ENCODE assay signal across 24 cellular contexts in genomic region chr12:9041321-9041720, GRCh38. TPM values are rescaled to one million over a fixed set of nuclear protein-coding genes. Genes with fewer than 3 reads are reported as not detected.
DNase-seq lines count a peak whose midpoint lies in the region; ATAC-seq, FAIRE-seq and TF ChIP-seq lines count a peak whose summit lies in the region.
"Had no signal": no experiment of that assay in that cellular context is flagged by ENCODE, and none has a peak within 500 bp of the region (broad histone marks: within the 10 kb centered on the region; RNA-seq: fewer than 3 reads in every experiment).

No MANE protein-coding gene starts in this region.

- H3K27me3 ChIP-seq in astrocyte (ENCODE audit: insufficient read depth, low read length), result no peaks in the 10 kb centered on the region
- H3K27me3 ChIP-seq in heart left ventricle, result no peaks in the 10 kb centered on the region
- H3K27me3 ChIP-seq in skeletal muscle tissue (ENCODE audit: control insufficient read depth in 3 of 3, insufficient read depth in 3 of 3, low read length in 3 of 3), result no peaks in the 10 kb centered on the region
- H3K27me3 ChIP-seq in SJCRH30, result no peaks in the 10 kb centered on the region
- H3K27me3 ChIP-seq: transverse colon had no signal

- peaks cover 5% of the 10 kb centered on the region for H3K9me3 Mint-ChIP-seq in activated naive CD8-positive, alpha-beta T cell (ENCODE audit: low read depth)
- H3K9me3 Mint-ChIP-seq in activated naive CD8-positive, alpha-beta T cell treated with anti-CD3 and anti-CD28 coated beads for 36 hours, result peaks cover 3% of the 10 kb centered on the region
- H3K9me3 Mint-ChIP-seq in astrocyte (ENCODE audit: unreplicated experiment), result no peaks in the 10 kb centered on the region
- peaks cover 3% of the 10 kb centered on the region for H3K9me3 Mint-ChIP-seq in natural killer cell treated with Interleukin-12 subunit alpha and Interleukin-12 subunit beta and Interleukin-15 and Interleukin-18, amount 100 ng/mL, for 72 hours
- H3K9me3 Mint-ChIP-seq: immature natural killer cell had no signal

- peaks cover 3% of the 10 kb centered on the region for H3K36me3 Mint-ChIP-seq in activated naive CD8-positive, alpha-beta T cell
- H3K36me3 Mint-ChIP-seq in activated naive CD8-positive, alpha-beta T cell treated with anti-CD3 and anti-CD28 coated beads for 36 hours, result no peaks in the 10 kb centered on the region
- no peaks in the 10 kb centered on the region for H3K36me3 Mint-ChIP-seq in astrocyte (ENCODE audit: low read depth, unreplicated experiment)
- no peaks in the 10 kb centered on the region for H3K36me3 Mint-ChIP-seq in natural killer cell treated with Interleukin-12 subunit alpha and Interleukin-12 subunit beta and Interleukin-15 and Interleukin-18, amount 100 ng/mL, for 72 hours
- H3K36me3 Mint-ChIP-seq: CD4-positive, CD25-positive, alpha-beta regulatory T cell; memory B cell; stimulated activated naive B cell treated with anti-CD40 and anti-IgM and Interleukin-4, amounts not matched to agents 10 μg/mL and 1 μg/mL and 100 μg/mL, for 72 hours had no signal

- H3K4me1 ChIP-seq in astrocyte (ENCODE audit: insufficient read depth, low read length), result no peaks in the 10 kb centered on the region
- peaks cover 0 to 11% (median 4%) of the 10 kb centered on the region in 12 donors for H3K4me1 ChIP-seq in heart left ventricle
- H3K4me1 ChIP-seq in skeletal muscle tissue (ENCODE audit: control insufficient read depth in 3 of 3, insufficient read depth in 3 of 3, low read length in 3 of 3), result peaks cover 2 to 17% (median 10%) of the 10 kb centered on the region in 3 donors
- H3K4me1 ChIP-seq in SJCRH30, result no peaks in the 10 kb centered on the region
- H3K4me1 ChIP-seq: transverse colon had no signal

- H3K4me2 ChIP-seq in astrocyte (ENCODE audit: low read length), result no peak overlapping the region

- no peaks in the 10 kb centered on the region for H3K36me3 ChIP-seq in astrocyte (ENCODE audit: insufficient read depth, low read length)
- no peaks in the 10 kb centered on the region for H3K36me3 ChIP-seq in heart left ventricle
- no peaks in the 10 kb centered on the region for H3K36me3 ChIP-seq in skeletal muscle tissue (ENCODE audit: control insufficient read depth in 3 of 3, insufficient read depth in 3 of 3, low read length in 3 of 3)
- no peaks in the 10 kb centered on the region for H3K36me3 ChIP-seq in SJCRH30
- H3K36me3 ChIP-seq: transverse colon had no signal

- ATAC-seq in heart left ventricle (peak; percentile 70 to 93 (median 88)), HG02852 (IDR thresholded peaks at IDR 0.05; ENCODE audit: unreplicated experiment) (no peak)
- no peak for ATAC-seq in natural killer cell treated with Interleukin-12 subunit alpha and Interleukin-12 subunit beta and Interleukin-15 and Interleukin-18, amount 100 ng/mL, for 72 hours
- ATAC-seq: stimulated activated naive B cell treated with anti-CD40 and anti-IgM and Interleukin-4, amounts not matched to agents 10 μg/mL and 1 μg/mL and 100 μg/mL, for 72 hours had no signal

- H2AFZ ChIP-seq in astrocyte (ENCODE audit: low read depth, low read length), result no peak overlapping the region

- H3K4me1 Mint-ChIP-seq in activated naive CD8-positive, alpha-beta T cell (ENCODE audit: low read depth), result peaks cover 41% of the 10 kb centered on the region
- peaks cover 26% of the 10 kb centered on the region for H3K4me1 Mint-ChIP-seq in activated naive CD8-positive, alpha-beta T cell treated with anti-CD3 and anti-CD28 coated beads for 36 hours
- H3K4me1 Mint-ChIP-seq in astrocyte (ENCODE audit: low read depth, unreplicated experiment), result no peaks in the 10 kb centered on the region
- H3K4me1 Mint-ChIP-seq in natural killer cell treated with Interleukin-12 subunit alpha and Interleukin-12 subunit beta and Interleukin-15 and Interleukin-18, amount 100 ng/mL, for 72 hours (ENCODE audit: low read depth in 2 of 2), result peaks cover 27 to 35% of the 10 kb centered on the region in 2 donors
- H3K4me1 Mint-ChIP-seq: memory B cell; stimulated activated naive B cell treated with anti-CD40 and anti-IgM and Interleukin-4, amounts not matched to agents 10 μg/mL and 1 μg/mL and 100 μg/mL, for 72 hours had no signal

- H4K20me1 ChIP-seq in astrocyte (ENCODE audit: insufficient read depth, low read length), result no peaks in the 10 kb centered on the region

- no peak overlapping the region for H3K4me3 Mint-ChIP-seq in activated naive CD8-positive, alpha-beta T cell
- H3K4me3 Mint-ChIP-seq in activated naive CD8-positive, alpha-beta T cell treated with anti-CD3 and anti-CD28 coated beads for 36 hours, result no peak overlapping the region
- no peak overlapping the region for H3K4me3 Mint-ChIP-seq in astrocyte (ENCODE audit: unreplicated experiment)
- H3K4me3 Mint-ChIP-seq in natural killer cell treated with Interleukin-12 subunit alpha and Interleukin-12 subunit beta and Interleukin-15 and Interleukin-18, amount 100 ng/mL, for 72 hours, result no peak overlapping the region
- H3K4me3 Mint-ChIP-seq: CD4-positive, CD25-positive, alpha-beta regulatory T cell; immature natural killer cell; memory B cell; nephron progenitor cell; stimulated activated naive B cell treated with anti-CD40 and anti-IgM and Interleukin-4, amounts not matched to agents 10 μg/mL and 1 μg/mL and 100 μg/mL, for 72 hours had no signal

- no peak for DNase-seq in activated naive CD8-positive, alpha-beta T cell treated with anti-CD3 and anti-CD28 coated beads for 36 hours
- DNase-seq in astrocyte (ENCODE audit: low read depth) (peak; percentile 25), heart left ventricle (peak in 3 of 5 donors; percentile 24 to 33 (median 27)), SJCRH30 (no peak)
- DNase-seq in natural killer cell treated with Interleukin-12 subunit alpha and Interleukin-12 subunit beta and Interleukin-15 and Interleukin-18, amount 100 ng/mL, for 72 hours (ENCODE audit: low spot score), result no peak
- DNase-seq: activated CD4-positive, CD25-positive, alpha-beta regulatory T cell treated with anti-CD3 and anti-CD28 coated beads, Interleukin-2, amount 50 U/mL, for 72 hours; amniotic stem cell; CD4-positive, CD25-positive, alpha-beta regulatory T cell; DND-41; immature natural killer cell; NCI-H187; NCI-H510A; nephron progenitor cell; stimulated activated CD4-positive, alpha-beta T cell treated with anti-CD3 and anti-CD28 coated beads, Interleukin-12 subunit alpha, Interleukin-12 subunit beta, amount 100 ng/mL, for 4 hours; stimulated activated naive B cell treated with anti-CD40 and anti-IgM and Interleukin-4, amounts not matched to agents 10 μg/mL and 1 μg/mL and 100 μg/mL, for 72 hours; transverse colon had no signal

- TF ChIP-seq POLR2A in heart left ventricle (IDR thresholded peaks at IDR 0.05), result no peak

- no peaks in the 10 kb centered on the region for H3K27me3 Mint-ChIP-seq in activated naive CD8-positive, alpha-beta T cell
- H3K27me3 Mint-ChIP-seq in activated naive CD8-positive, alpha-beta T cell treated with anti-CD3 and anti-CD28 coated beads for 36 hours, result no peaks in the 10 kb centered on the region
- no peaks in the 10 kb centered on the region for H3K27me3 Mint-ChIP-seq in astrocyte (ENCODE audit: low read depth, unreplicated experiment)
- H3K27me3 Mint-ChIP-seq in natural killer cell treated with Interleukin-12 subunit alpha and Interleukin-12 subunit beta and Interleukin-15 and Interleukin-18, amount 100 ng/mL, for 72 hours, result no peaks in the 10 kb centered on the region
- H3K27me3 Mint-ChIP-seq: memory B cell; stimulated activated naive B cell treated with anti-CD40 and anti-IgM and Interleukin-4, amounts not matched to agents 10 μg/mL and 1 μg/mL and 100 μg/mL, for 72 hours had no signal

- no peak for FAIRE-seq in astrocyte (lab: Jason Lieb, UNC)
- FAIRE-seq: A204.1, endothelial cell of umbilical vein had no signal

- H3K4me3 ChIP-seq in astrocyte (ENCODE audit: insufficient read depth, low read depth, low read length) (no peak overlapping the region), heart left ventricle (no peak overlapping the region), skeletal muscle tissue (ENCODE audit: low read length in 3 of 3) (peak overlapping the region in 1 of 3 donors; percentile 17), SJCRH30 (no peak overlapping the region)
- H3K4me3 ChIP-seq: coronary artery, transverse colon had no signal

- no peak overlapping the region for H3K9ac ChIP-seq in astrocyte (ENCODE audit: low read length)
- no peak overlapping the region for H3K9ac ChIP-seq in skeletal muscle tissue (ENCODE audit: low read depth in 1 of 3, low read length in 3 of 3)

- H3K9me3 ChIP-seq in astrocyte (ENCODE audit: insufficient read depth, low read depth, low read length) (no peaks in the 10 kb centered on the region), heart left ventricle (no peaks in the 10 kb centered on the region), skeletal muscle tissue (ENCODE audit: control insufficient read depth in 3 of 3, low read length in 3 of 3) (no peaks in the 10 kb centered on the region), SJCRH30 (replicated peaks) (no peaks in the 10 kb centered on the region)
- H3K9me3 ChIP-seq: transverse colon had no signal

- H3K27ac ChIP-seq in astrocyte (ENCODE audit: low read depth, low read length) (no peak overlapping the region), heart left ventricle (peak overlapping the region in 2 of 12 donors; percentile 33 to 44), skeletal muscle tissue (ENCODE audit: low read depth, low read length) (peak overlapping the region; percentile 28), SJCRH30 (no peak overlapping the region)
- H3K27ac ChIP-seq: coronary artery, transverse colon had no signal

- WGBS in heart left ventricle, 4 donors, result 43 to 54% (median 47%) methylated on average over 1 of the region's 1 CpG

- H3K79me2 ChIP-seq in astrocyte (ENCODE audit: insufficient read depth, low read length), result no peaks in the 10 kb centered on the region

- H3K27ac Mint-ChIP-seq in activated naive CD8-positive, alpha-beta T cell, result peak overlapping the region; percentile 16
- no peak overlapping the region for H3K27ac Mint-ChIP-seq in activated naive CD8-positive, alpha-beta T cell treated with anti-CD3 and anti-CD28 coated beads for 36 hours
- no peak overlapping the region for H3K27ac Mint-ChIP-seq in astrocyte (ENCODE audit: unreplicated experiment)
- H3K27ac Mint-ChIP-seq in natural killer cell treated with Interleukin-12 subunit alpha and Interleukin-12 subunit beta and Interleukin-15 and Interleukin-18, amount 100 ng/mL, for 72 hours, result no peak overlapping the region
- H3K27ac Mint-ChIP-seq: memory B cell; nephron progenitor cell; progenitor cell of endocrine pancreas; stimulated activated naive B cell treated with anti-CD40 and anti-IgM and Interleukin-4, amounts not matched to agents 10 μg/mL and 1 μg/mL and 100 μg/mL, for 72 hours had no signal

- intact Hi-C loops in heart left ventricle (cut with DNase I), result loop anchor here in 7 of 10 donors (2.0 to 10.0 kb wide), 8 partner anchors 91 to 497 kb away; partner anchors contain the start of genes CLEC4E (in 3 of the 7) and PHC1 (in 1 of the 7)

- TF ChIP-seq CTCF in astrocyte (IDR thresholded peaks at IDR 0.05; ENCODE audit: insufficient read depth, low read depth, low read length) (no peak), heart left ventricle (IDR thresholded peaks at IDR 0.05) (no peak)

RNA-seq across cellular contexts. Expression of gene KLRG1, which starts 52.0 kb away (rescaled TPM):
- total RNA-seq in activated naive CD8-positive, alpha-beta T cell treated with anti-CD3 and anti-CD28 coated beads for 36 hours, result 1 to 10 TPM; 2.2 to 3.7 TPM
- 1.6 and 2.2 TPM in 2 replicates for total RNA-seq in astrocyte
- 1 to 10 TPM in 8 of 9 donors, not detected in 1; 2.6 to 9.1 (median 4.4) TPM for total RNA-seq in heart left ventricle
- polyA plus RNA-seq in heart left ventricle, result 1 to 10 TPM; 3.6 to 4.1 TPM
- 3.7 TPM for total RNA-seq in skeletal muscle tissue
- total RNA-seq in SJCRH30 (2014; rRNA removed; shearing (Covaris generic)), result 2.3 TPM in 2 replicates
- total RNA-seq in natural killer cell treated with Interleukin-12 subunit alpha and Interleukin-12 subunit beta and Interleukin-15 and Interleukin-18, amount 100 ng/mL, for 72 hours, result 10 to 100 TPM in 1 of 2 donors, 1 to 10 TPM in 1; 6.7 to 23.2 TPM

Comparison
In these comparisons a context has a peak if more than half of its experiments do, and no peak if none do; other contexts are left out.
1. DNase-seq: peak in astrocyte (single experiment) and heart left ventricle (3 of 5); none in activated naive CD8-positive, alpha-beta T cell treated with anti-CD3 and anti-CD28 coated beads for 36 hours (single experiment), SJCRH30 (0 of 2) and natural killer cell treated with Interleukin-12 subunit alpha and Interleukin-12 subunit beta and Interleukin-15 and Interleukin-18, amount 100 ng/mL, for 72 hours (single experiment).
2. ATAC-seq: peak in heart left ventricle (4 of 4); none in natural killer cell treated with Interleukin-12 subunit alpha and Interleukin-12 subunit beta and Interleukin-15 and Interleukin-18, amount 100 ng/mL, for 72 hours (0 of 2) and HG02852 (single experiment).